ENCODE assay signal across 10 cellular contexts in genomic region chr7:151167197-151167911, GRCh38. TPM values are rescaled to one million over a fixed set of nuclear protein-coding genes. Genes with fewer than 3 reads are reported as not detected.
DNase-seq lines count a peak whose midpoint lies in the region; ATAC-seq and TF ChIP-seq lines count a peak whose summit lies in the region.
"Had no signal": no experiment of that assay in that cellular context is flagged by ENCODE, and none has a peak within 500 bp of the region (broad histone marks: within the 10 kb centered on the region; RNA-seq: fewer than 3 reads in every experiment).

TSS of gene GBX1 (minus strand) at chr7:151167694. CDS start at chr7:151167548, 146 bp downstream.

- H2AFZ ChIP-seq in HCT116 (ENCODE audit: low read depth, low read length, poor library complexity, severe bottlenecking) (peak within 1 kb of the TSS; percentile 40), neural cell (ENCODE audit: low read depth, low read length) (no peak within 1 kb of the TSS)

- CTCF ChIA-PET in HCT116 (lab: Charles Lee): interaction anchor here (0.6 to 1.4 kb wide), 9 partner anchors 8 to 742 kb away, joined by 3 to 8 read pairs (median 5); no protein-coding TSS in a partner anchor

- TF ChIP-seq CTCF in HCT116 (IDR thresholded peaks at IDR 0.05 in 2 of 3, conservative IDR thresholded peaks at IDR 0.05 in 1 of 3; ENCODE audit: borderline replicate concordance in 1 of 3, insufficient read depth in 1 of 3, low read depth in 2 of 3, low read length in 2 of 3): peak in 1 of 3 experiments; percentile 23; a peak in 1 of 6 replicates
- TF ChIP-seq CTCF in neural cell (IDR thresholded peaks at IDR 0.05; ENCODE audit: poor library complexity, severe bottlenecking): peak; percentile 50

- TF ChIP-seq POLR2A in HCT116 (IDR thresholded peaks at IDR 0.05; ENCODE audit: borderline replicate concordance, extremely low read depth, insufficient read depth, insufficient read length): no peak

- H4K20me1 ChIP-seq in HCT116 (ENCODE audit: insufficient read depth): no peaks in the 10 kb centered on the region
- no peaks in the 10 kb centered on the region for H4K20me1 ChIP-seq in neural cell (ENCODE audit: insufficient read depth)

- ATAC-seq in HCT116 (peak; percentile 58), SK-N-SH treated with all-trans-retinoic acid at 6 μM for 48 hours (peak; percentile 62), HG02610 (IDR thresholded peaks at IDR 0.05; ENCODE audit: unreplicated experiment) (no peak), GM21367 (IDR thresholded peaks at IDR 0.05; ENCODE audit: unreplicated experiment) (no peak), HG03439 (IDR thresholded peaks at IDR 0.05; ENCODE audit: unreplicated experiment) (no peak)

- RAD21 ChIA-PET in HCT116 (lab: Charles Lee; ENCODE audit: low non-redundant PET in 1 of 2, low total read pairs in 2 of 2, uncharacterized antibody in 2 of 2, unreplicated experiment in 2 of 2): interaction anchor here (0.6 to 0.7 kb wide), 2 partner anchors 81 to 121 kb away, joined by 3 to 5 read pairs; no protein-coding TSS in a partner anchor

- H3K36me3 ChIP-seq in HCT116 (ENCODE audit: control insufficient read depth in 1 of 2, insufficient read depth in 2 of 2, low read length in 2 of 2) (no peaks in the 10 kb centered on the region), esophagus (ENCODE audit: control insufficient read depth in 2 of 2, insufficient read depth in 2 of 2, low read length in 1 of 2) (no peaks in the 10 kb centered on the region), neural cell (ENCODE audit: insufficient read depth, low read length) (no peaks in the 10 kb centered on the region)
- H3K36me3 ChIP-seq: neutrophil had no signal

- H3K4me1 ChIP-seq in HCT116 (ENCODE audit: control insufficient read depth in 1 of 2, insufficient read depth in 2 of 2, low read length in 2 of 2) (peaks cover 0 to 12% of the 10 kb centered on the region in 2 experiments; a peak in 2 of 4 replicates), esophagus (ENCODE audit: control insufficient read depth in 2 of 2, insufficient read depth in 2 of 2, low read length in 1 of 2) (peaks cover 3 to 9% of the 10 kb centered on the region in 2 donors)

- DNase-seq in HCT116 (ENCODE audit: low read depth, low spot score): no peak
- no peak for DNase-seq in NCI-H187 (lab: John Stamatoyannopoulos, UW)

- POLR2A ChIA-PET in HCT116 (lab: Charles Lee): interaction anchor here (0.6 kb wide), 1 partner anchor 20 kb away, joined by 4 read pairs; no protein-coding TSS in a partner anchor

- H3K79me2 ChIP-seq in HCT116 (ENCODE audit: insufficient read depth, low read length) (no peaks in the 10 kb centered on the region), neural cell (replicated peaks; ENCODE audit: insufficient read depth, low read length) (no peaks in the 10 kb centered on the region)

- no TSS peak for BruUV-seq in HCT116 (replicated peaks; lab: Mats Ljungman, UMichigan)

- H3K9ac ChIP-seq in HCT116 (ENCODE audit: low read length) (no peak within 1 kb of the TSS), neural cell (ENCODE audit: low read length) (peak within 1 kb of the TSS; percentile 45)

- TF ChIP-seq RAD21 in HCT116 (IDR thresholded peaks at IDR 0.05; ENCODE audit: low read depth) (no peak), neural cell (conservative IDR thresholded peaks at IDR 0.05) (no peak)

- 1% methylated on average over 68 to 98 of the region's 98 CpGs for WGBS in esophagus, 2 donors

- H3K4me2 ChIP-seq in HCT116 (ENCODE audit: low read length): peak within 1 kb of the TSS; percentile 94
- peak within 1 kb of the TSS; percentile 25 for H3K4me2 ChIP-seq in neural cell (ENCODE audit: low read length)

- intact Hi-C loops in HCT116 (cut with micrococcal nuclease): no loop called here

- H3K27me3 ChIP-seq in HCT116 (ENCODE audit: insufficient read depth, low read length) (no peaks in the 10 kb centered on the region), esophagus (ENCODE audit: control insufficient read depth in 1 of 2, insufficient read depth in 2 of 2, low read length in 2 of 2) (peaks cover 0 to 11% of the 10 kb centered on the region in 2 donors), neural cell (ENCODE audit: insufficient read depth, low read depth, low read length) (peaks cover 77% of the 10 kb centered on the region)

- H3F3A ChIP-seq in neural cell (ENCODE audit: insufficient read depth, low read length, poor library complexity, severe bottlenecking): no peaks in the 10 kb centered on the region

- H3K4me3 ChIP-seq in HCT116 (replicated peaks in 1 of 2; ENCODE audit: low read depth in 1 of 2, low read length in 2 of 2) (peak within 1 kb of the TSS; percentile 49 to 68), esophagus (ENCODE audit: low read depth in 1 of 2, low read length in 2 of 2) (peak within 1 kb of the TSS; percentile 48 to 54), neural cell (ENCODE audit: low read length) (peak within 1 kb of the TSS; percentile 70)

- H3K9me2 ChIP-seq in HCT116 (ENCODE audit: insufficient read depth) (no peaks in the 10 kb centered on the region), neural cell (ENCODE audit: insufficient read depth, low read length) (no peaks in the 10 kb centered on the region)

- H3K9me3 ChIP-seq in HCT116 (ENCODE audit: control insufficient read depth in 1 of 2, insufficient read depth in 1 of 2, low read depth in 1 of 2, low read length in 2 of 2): no peaks in the 10 kb centered on the region
- H3K9me3 ChIP-seq in esophagus (ENCODE audit: control insufficient read depth in 2 of 2, insufficient read depth in 1 of 2, low read depth in 1 of 2, low read length in 1 of 2): no peaks in the 10 kb centered on the region
- H3K9me3 ChIP-seq in neural cell (ENCODE audit: low read length): no peaks in the 10 kb centered on the region
- H3K9me3 ChIP-seq: neutrophil had no signal

- no peak for TF ChIP-seq EP300 in neural cell (conservative IDR thresholded peaks at IDR 0.05; ENCODE audit: poor library complexity, severe bottlenecking)

- H3K27ac ChIP-seq in HCT116 (ENCODE audit: low read depth, low read length) (peak within 1 kb of the TSS; percentile 19; the same call in 1 of the 2 replicates), esophagus (ENCODE audit: low read depth in 2 of 2, low read length in 1 of 2) (no peak within 1 kb of the TSS), neural cell (ENCODE audit: low read length) (no peak within 1 kb of the TSS)
- H3K27ac ChIP-seq: neutrophil had no signal

TF ChIP-seq in HCT116, 20 proteins besides CTCF, POLR2A, EP300 and RAD21:
- TF ChIP-seq CEBPB (IDR thresholded peaks at IDR 0.05; ENCODE audit: low read depth): no peak
- TF ChIP-seq POLR2AphosphoS5 (IDR thresholded peaks at IDR 0.05; ENCODE audit: low read depth, low read length): 0 out of 2 replicates have a peak, but pooled peaks have one; percentile 24

TF ChIP-seq in SK-N-SH treated with all-trans-retinoic acid at 6 μM for 48 hours, 23 proteins besides CTCF, POLR2A, EP300 and RAD21 (continues in another document):
- TF ChIP-seq ARNTL (CRISPR knock-in tag; IDR thresholded peaks at IDR 0.05; ENCODE audit: borderline replicate concordance, low read depth) (no peak), ZC3H10 (CRISPR knock-in tag; IDR thresholded peaks at IDR 0.05) (no peak), OSR1 (CRISPR knock-in tag; IDR thresholded peaks at IDR 0.05) (no peak), TCF4 (CRISPR knock-in tag; IDR thresholded peaks at IDR 0.05; ENCODE audit: borderline replicate concordance) (no peak), ZNF70 (CRISPR knock-in tag; IDR thresholded peaks at IDR 0.05) (no peak), ISL1 (CRISPR knock-in tag; IDR thresholded peaks at IDR 0.05) (no peak), ZFP3 (CRISPR knock-in tag; IDR thresholded peaks at IDR 0.05) (no peak), RARB (CRISPR knock-in tag; IDR thresholded peaks at IDR 0.05) (no peak), CREB5 (CRISPR knock-in tag; IDR thresholded peaks at IDR 0.05; ENCODE audit: low read depth) (no peak), ZNF8 (CRISPR knock-in tag; IDR thresholded peaks at IDR 0.05) (no peak), ZNF565 (CRISPR knock-in tag; conservative IDR thresholded peaks at IDR 0.05; ENCODE audit: low read depth) (no peak)

TF ChIP-seq in neural cell, 6 proteins besides CTCF, POLR2A, EP300 and RAD21:
- no peak for TF ChIP-seq REST (IDR thresholded peaks at IDR 0.05; ENCODE audit: borderline replicate concordance)
- no peak for TF ChIP-seq POLR2AphosphoS5 (IDR thresholded peaks at IDR 0.05)
- no peak for TF ChIP-seq TAF1 (IDR thresholded peaks at IDR 0.05; ENCODE audit: low read depth)
- no peak for TF ChIP-seq MXI1 (conservative IDR thresholded peaks at IDR 0.05; ENCODE audit: poor library complexity, severe bottlenecking)
- no peak for TF ChIP-seq SMC3 (conservative IDR thresholded peaks at IDR 0.05; ENCODE audit: poor library complexity)
- peak; percentile 64 for TF ChIP-seq EZH2 (IDR thresholded peaks at IDR 0.05; ENCODE audit: borderline replicate concordance, insufficient read depth, low read length, poor library complexity, severe bottlenecking)
TF ChIP-seq in neural cell: peak in this region for 1.

RNA-seq across cellular contexts. Expression of gene GBX1, which starts in this region (rescaled TPM):
- total RNA-seq in HCT116 (2021; ENCODE audit: unreplicated experiment): 0.86 TPM
- 0.39 and 0.75 TPM in 2 replicates for polyA plus RNA-seq in HCT116 (2012)
- not detected for polyA plus RNA-seq in esophagus
- not detected in 2 replicates for polyA plus RNA-seq in neural cell
- polyA minus RNA-seq in neural cell: not detected in 2 replicates
- total RNA-seq: RPMI7951 had no signal

Comparison
In these comparisons a context has a peak if more than half of its experiments do, and no peak if none do; other contexts are left out.
1. Peak in ATAC-seq, H3K4me3 ChIP-seq, H3K27ac ChIP-seq and H3K4me2 ChIP-seq in HCT116; RNA of the gene not detected or under 1 TPM.